In the genomic region with DNA sequence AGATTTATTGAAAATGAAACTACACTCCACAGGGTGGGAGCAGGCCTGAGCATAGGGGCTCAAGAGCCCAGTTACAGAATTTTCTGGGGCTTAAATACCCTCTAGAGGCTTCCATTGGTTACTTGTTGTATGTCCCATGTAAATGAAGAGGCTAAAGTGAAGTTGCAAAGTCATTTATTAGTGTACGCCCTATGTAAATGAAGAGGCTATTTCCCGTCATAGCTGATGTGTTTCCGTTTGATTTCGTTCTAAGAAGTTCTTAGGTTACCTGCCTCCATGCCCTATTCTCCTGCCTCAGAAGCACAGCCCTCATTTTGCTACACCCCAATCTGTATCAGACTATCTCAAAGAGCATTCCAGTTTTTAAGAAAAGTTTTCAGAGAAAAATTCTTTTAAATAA, we compare ENCODE assay signal across 17 cellular contexts.
"Had no signal": no experiment of that assay in that cellular context is flagged by ENCODE, and none has a peak within 500 bp of the region (broad histone marks: within the 10 kb centered on the region; RNA-seq: fewer than 3 reads in every experiment).

No MANE protein-coding gene starts in this region.

- H3K4me3 ChIP-seq: colonic mucosa, neural progenitor cell, ovary, uterus had no signal

- H3K4me3 Mint-ChIP-seq: immature natural killer cell; natural killer cell treated with Interleukin-12 subunit alpha and Interleukin-12 subunit beta and Interleukin-15 and Interleukin-18, amount 100 ng/mL, for 72 hours; neural progenitor cell had no signal

- ATAC-seq: natural killer cell treated with Interleukin-12 subunit alpha and Interleukin-12 subunit beta and Interleukin-15 and Interleukin-18, amount 100 ng/mL, for 72 hours; right cardiac atrium had no signal

- H3K27me3 Mint-ChIP-seq: natural killer cell treated with Interleukin-12 subunit alpha and Interleukin-12 subunit beta and Interleukin-15 and Interleukin-18, amount 100 ng/mL, for 72 hours had no signal

- H3K4me1 ChIP-seq: colonic mucosa, neural progenitor cell, uterus had no signal

- H3K9me3 ChIP-seq: colonic mucosa, ovary, uterus had no signal

- H3K9me3 Mint-ChIP-seq: immature natural killer cell; natural killer cell treated with Interleukin-12 subunit alpha and Interleukin-12 subunit beta and Interleukin-15 and Interleukin-18, amount 100 ng/mL, for 72 hours; neural progenitor cell had no signal

- H2AFZ ChIP-seq: neural progenitor cell had no signal

- H3K36me3 ChIP-seq: colonic mucosa, neural progenitor cell, ovary, uterus had no signal

- FAIRE-seq: endothelial cell of umbilical vein, frontal cortex, keratinocyte, small intestine had no signal

- H3K27me3 ChIP-seq: colonic mucosa, neural progenitor cell, ovary, uterus had no signal

- H3K4me2 ChIP-seq: neural progenitor cell had no signal

- DNase-seq: colonic mucosa; erythroblast; immature natural killer cell; mesenchymal stem cell; midbrain; nucleus accumbens; ovary; right cardiac atrium; small intestine; stimulated activated CD4-positive, alpha-beta T cell treated with anti-CD3 and anti-CD28 coated beads, Interleukin-12 subunit alpha, Interleukin-12 subunit beta, amount 100 ng/mL, for 4 hours; stimulated activated naive CD4-positive, alpha-beta T cell; uterus had no signal

- H3K27ac ChIP-seq: colonic mucosa, neural progenitor cell, ovary, uterus had no signal

- H3K4me1 Mint-ChIP-seq: immature natural killer cell had no signal

- H3K9ac ChIP-seq: neural progenitor cell had no signal

- H3K27ac Mint-ChIP-seq: immature natural killer cell; natural killer cell treated with Interleukin-12 subunit alpha and Interleukin-12 subunit beta and Interleukin-15 and Interleukin-18, amount 100 ng/mL, for 72 hours; neural progenitor cell had no signal

- H3K36me3 Mint-ChIP-seq: natural killer cell treated with Interleukin-12 subunit alpha and Interleukin-12 subunit beta and Interleukin-15 and Interleukin-18, amount 100 ng/mL, for 72 hours; neural progenitor cell had no signal
